ENCODE assay signal across 8 cellular contexts in the genomic region with DNA sequence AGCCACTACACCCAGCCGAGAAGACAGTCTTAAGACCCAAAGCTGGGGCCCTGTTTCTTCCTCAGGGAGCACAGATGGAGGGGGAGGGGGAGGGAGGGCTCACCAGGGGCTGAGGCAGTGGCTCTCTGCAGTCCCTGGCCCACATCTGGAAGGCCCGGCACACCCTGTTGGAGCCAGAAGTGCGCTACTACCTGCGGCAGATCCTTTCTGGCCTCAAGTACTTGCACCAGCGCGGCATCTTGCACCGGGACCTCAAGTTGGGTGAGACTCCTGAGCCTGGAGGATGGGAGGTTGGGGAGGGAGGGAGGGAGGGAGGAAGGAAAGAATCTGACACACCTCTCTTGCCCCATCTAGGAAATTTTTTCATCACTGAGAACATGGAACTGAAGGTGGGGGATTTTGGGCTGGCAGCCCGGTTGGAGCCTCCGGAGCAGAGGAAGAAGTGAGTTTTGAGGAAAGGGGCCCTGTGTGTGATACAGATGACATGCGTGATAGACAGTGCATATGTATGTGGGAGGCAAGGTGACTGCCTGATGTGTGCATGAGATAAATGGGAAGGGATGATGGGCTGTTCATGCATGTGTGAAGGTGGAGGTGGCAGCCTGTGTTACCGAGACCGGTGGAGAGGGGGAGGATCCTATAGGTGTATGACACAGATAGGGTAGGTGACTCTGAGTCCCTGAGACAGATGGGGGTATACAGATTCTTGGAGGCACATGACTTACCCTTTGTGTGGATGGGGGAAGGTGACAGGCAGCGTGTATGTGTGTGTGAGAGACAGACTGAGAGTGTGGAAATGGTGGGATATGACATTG. TPM values are rescaled to one million over a fixed set of nuclear protein-coding genes. Genes with fewer than 3 reads are reported as not detected.
DNase-seq lines count a peak whose midpoint lies in the region; ATAC-seq and TF ChIP-seq lines count a peak whose summit lies in the region.

No MANE protein-coding gene starts in this region.

- H3K27ac Mint-ChIP-seq in activated CD4-positive, alpha-beta memory T cell treated with anti-CD3 and anti-CD28 coated beads for 36 hours, result peak overlapping the region; percentile 93

- peak overlapping the region; percentile 93 for H3K4me3 Mint-ChIP-seq in activated CD4-positive, alpha-beta memory T cell treated with anti-CD3 and anti-CD28 coated beads for 36 hours

- CTCF ChIA-PET in activated CD4-positive, alpha-beta memory T cell treated with anti-CD3 and anti-CD28 coated beads for 36 hours (lab: Charles Lee), result interaction anchor here (1.8 to 3.6 kb wide), 5 partner anchors 8 to 26 kb away, joined by 9 to 53 read pairs (median 39); partner anchors contain the start of genes BEST4, BTBD19 and RPS8

- no peaks in the 10 kb centered on the region for H3K9me3 Mint-ChIP-seq in activated CD4-positive, alpha-beta memory T cell treated with anti-CD3 and anti-CD28 coated beads for 36 hours

- peak overlapping the region; percentile 91 for H3K4me3 ChIP-seq in GM12865 (ENCODE audit: low read depth, low read length)
- H3K4me3 ChIP-seq in fibroblast of mammary gland (ENCODE audit: control insufficient read depth, low read depth, low read length), result peak overlapping the region; percentile 84

- intact Hi-C loops in activated CD4-positive, alpha-beta memory T cell treated with anti-CD3 and anti-CD28 coated beads for 36 hours (cut with micrococcal nuclease), result loop anchor here (1.0 to 10.0 kb wide), 5 partner anchors 8 to 503 kb away; partner anchors contain the start of genes HECTD3 and UROD
- intact Hi-C loops in sciatic nerve (cut with DNase I), result no loop called here

- peaks cover 45% of the 10 kb centered on the region for H3K4me1 Mint-ChIP-seq in activated CD4-positive, alpha-beta memory T cell treated with anti-CD3 and anti-CD28 coated beads for 36 hours (ENCODE audit: low read depth)

- POLR2A ChIA-PET in activated CD4-positive, alpha-beta memory T cell treated with anti-CD3 and anti-CD28 coated beads for 36 hours (lab: Charles Lee), result interaction anchor here (1.0 to 15.8 kb wide), 8 partner anchors 10 to 184 kb away, joined by 4 to 404 read pairs (median 26); partner anchors contain the start of genes BTBD19, DYNLT4, EIF2B3 and RNU5D-1

- H3K27me3 Mint-ChIP-seq in activated CD4-positive, alpha-beta memory T cell treated with anti-CD3 and anti-CD28 coated beads for 36 hours, result no peaks in the 10 kb centered on the region

- no peak for DNase-seq in GM12865 (ENCODE audit: low read depth)
- peak; percentile 64 for DNase-seq in activated CD4-positive, alpha-beta memory T cell treated with anti-CD3 and anti-CD28 coated beads for 36 hours
- DNase-seq in fibroblast of mammary gland (ENCODE audit: low read depth), result no peak
- peak; percentile 31 for DNase-seq in sciatic nerve (ENCODE audit: low spot score)
- DNase-seq in SKM-1 treated with dmso at 0.1 percent for 144 hours (lab: John Stamatoyannopoulos, UW; ENCODE audit: unreplicated experiment), result no peak
- no peak for DNase-seq in DMS153 treated with DMSO at 0.1 percent for 48 hours (lab: John Stamatoyannopoulos, UW; ENCODE audit: unreplicated experiment)
- DNase-seq in ecto neural progenitor cell (ENCODE audit: low spot score), result no peak

- TF ChIP-seq CTCF in GM12865 (IDR thresholded peaks at IDR 0.05; ENCODE audit: insufficient read depth, low read depth, low read length, missing control alignments) (no peak), fibroblast of mammary gland (conservative IDR thresholded peaks at IDR 0.05; ENCODE audit: control insufficient read depth, insufficient read depth, low read depth, low read length) (no peak)

- H3K36me3 Mint-ChIP-seq in activated CD4-positive, alpha-beta memory T cell treated with anti-CD3 and anti-CD28 coated beads for 36 hours, result peaks cover 50% of the 10 kb centered on the region

- ATAC-seq in sciatic nerve, result no peak
- no peak for ATAC-seq in HG02759 (IDR thresholded peaks at IDR 0.05; ENCODE audit: unreplicated experiment)

RNA-seq across cellular contexts. Expression of gene PLK3, which starts 1.5 kb away (rescaled TPM):
- total RNA-seq in activated CD4-positive, alpha-beta memory T cell treated with anti-CD3 and anti-CD28 coated beads for 36 hours, result 10 to 100 TPM; 80.2 to 87.9 TPM
- total RNA-seq in sciatic nerve, result 26.1 TPM

RNA-seq across cellular contexts. Expression of gene DYNLT4, which starts 5.5 kb away (rescaled TPM):
- total RNA-seq in activated CD4-positive, alpha-beta memory T cell treated with anti-CD3 and anti-CD28 coated beads for 36 hours, result under 1 TPM; 0.40 to 0.41 TPM
- total RNA-seq in sciatic nerve, result 0.49 TPM

RNA-seq across cellular contexts. Expression of gene BTBD19, which starts 6.6 kb away (rescaled TPM):
- total RNA-seq in activated CD4-positive, alpha-beta memory T cell treated with anti-CD3 and anti-CD28 coated beads for 36 hours, result 10 to 100 TPM; 35.2 to 38.6 TPM
- 35.0 TPM for total RNA-seq in sciatic nerve

RNA-seq across cellular contexts. Expression of gene BEST4, which starts 13.7 kb away (rescaled TPM):
- total RNA-seq in activated CD4-positive, alpha-beta memory T cell treated with anti-CD3 and anti-CD28 coated beads for 36 hours, result 1 to 10 TPM; 1.1 to 1.3 TPM
- total RNA-seq in sciatic nerve, result 0.36 TPM

RNA-seq across cellular contexts. Expression of gene RPS8, which starts 26.4 kb away (rescaled TPM):
- total RNA-seq in activated CD4-positive, alpha-beta memory T cell treated with anti-CD3 and anti-CD28 coated beads for 36 hours, result 1,000 to 10,000 TPM; 2,983 to 3,047 TPM
- total RNA-seq in sciatic nerve, result 1,483 TPM

Comparison
In these comparisons a context has a peak if more than half of its experiments do, and no peak if none do; other contexts are left out.
1. DNase-seq: peak in activated CD4-positive, alpha-beta memory T cell treated with anti-CD3 and anti-CD28 coated beads for 36 hours (single experiment) and sciatic nerve (single experiment); none in GM12865 (single experiment), fibroblast of mammary gland (single experiment), SKM-1 treated with dmso at 0.1 percent for 144 hours (single experiment), DMS153 treated with DMSO at 0.1 percent for 48 hours (single experiment) and ecto neural progenitor cell (single experiment).